ENCODE assay signal across 8 cellular contexts in the genomic region with DNA sequence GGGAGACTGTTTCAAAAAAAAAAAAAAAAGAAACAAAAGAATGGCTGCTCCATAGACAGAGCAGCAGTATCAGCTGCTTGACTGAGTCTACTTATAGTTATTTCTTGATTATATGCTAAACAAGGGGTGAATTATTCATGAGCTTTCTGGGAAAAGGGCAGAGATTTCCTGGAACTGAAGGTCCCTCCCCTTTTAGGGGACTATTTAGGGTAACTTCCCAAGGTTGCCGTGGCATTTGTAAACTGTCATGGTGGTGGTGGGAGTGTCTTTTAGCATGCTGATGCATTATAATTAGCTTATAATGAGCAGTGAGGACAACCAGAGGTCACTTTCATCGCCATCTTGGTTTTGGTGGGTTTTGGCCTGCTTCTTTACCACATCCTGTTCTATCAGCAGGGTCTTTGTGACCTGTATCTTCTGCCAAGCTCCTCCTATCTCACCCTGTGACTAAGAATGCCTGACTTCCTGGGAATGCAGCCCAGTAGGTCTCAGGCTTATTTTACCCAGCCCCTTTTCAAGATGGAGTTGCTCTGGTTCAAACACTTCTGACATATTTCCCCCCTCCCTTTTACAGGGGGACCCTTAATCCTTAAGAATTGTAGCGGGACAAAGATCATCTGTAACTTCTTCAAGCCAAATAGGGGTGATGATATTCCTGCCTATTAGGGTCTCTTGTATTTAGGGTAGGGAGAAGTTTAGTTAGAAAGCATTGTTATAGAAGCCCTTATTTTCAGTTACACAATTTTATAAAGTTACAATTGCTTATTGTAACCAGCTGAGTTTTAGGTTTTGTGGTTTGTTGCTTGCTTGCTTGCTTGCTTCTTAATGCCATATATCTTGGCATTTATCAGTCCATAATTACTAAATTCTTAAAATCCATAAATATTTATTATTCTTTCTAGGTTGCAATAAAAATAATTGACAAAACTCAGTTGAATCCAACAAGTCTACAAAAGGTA. TPM values are rescaled to one million over a fixed set of nuclear protein-coding genes. Genes with fewer than 3 reads are reported as not detected.
A peak's percentile ranks its signal among the peaks of the same experiment; 100 is the strongest.
DNase-seq lines count a peak whose midpoint lies in the region; ATAC-seq and TF ChIP-seq lines count a peak whose summit lies in the region.

No MANE protein-coding gene starts in this region.

- intact Hi-C loops in heart right ventricle (cut with DNase I) = loop anchor here in 2 of 10 donors (5.0 kb wide), 2 partner anchors 35 to 40 kb away; partner anchors contain the start of gene MARK3 (in 1 of the 2)

- H3K4me3 Mint-ChIP-seq in activated CD8-positive, alpha-beta memory T cell treated with anti-CD3 and anti-CD28 coated beads, Interleukin-2, amount 10 ng/mL, durations not matched to agents 7 days and 5 days = no peak overlapping the region

- H3K4me1 ChIP-seq in heart right ventricle (peaks cover 0 to 63% (median 37%) of the 10 kb centered on the region in 9 donors), subcutaneous abdominal adipose tissue (ENCODE audit: control insufficient read depth in 5 of 5, insufficient read depth in 5 of 5, low read length in 5 of 5) (peaks cover 5 to 28% (median 23%) of the 10 kb centered on the region in 5 donors)

- no peaks in the 10 kb centered on the region for H3K27me3 ChIP-seq in heart right ventricle
- no peaks in the 10 kb centered on the region for H3K27me3 ChIP-seq in subcutaneous abdominal adipose tissue (ENCODE audit: control insufficient read depth in 5 of 5, insufficient read depth in 4 of 5, low read length in 5 of 5)

- peak; percentile 45 for ATAC-seq in activated CD8-positive, alpha-beta memory T cell treated with anti-CD3 and anti-CD28 coated beads, Interleukin-2, amount 10 ng/mL, durations not matched to agents 7 days and 5 days
- peak in 6 of 8 donors; percentile 26 to 70 (median 61) for ATAC-seq in heart right ventricle
- ATAC-seq in GM19023 (IDR thresholded peaks at IDR 0.05; ENCODE audit: unreplicated experiment) = no peak

- CTCF ChIA-PET in activated CD8-positive, alpha-beta memory T cell treated with anti-CD3 and anti-CD28 coated beads, Interleukin-2, amount 10 ng/mL, durations not matched to agents 7 days and 5 days (lab: Charles Lee) = interaction anchor here (1.3 to 1.6 kb wide), 5 partner anchors 10 to 94 kb away, joined by 3 to 7 read pairs (median 4); partner anchors contain the start of gene EIF5

- H3K9ac ChIP-seq in subcutaneous abdominal adipose tissue (ENCODE audit: low read length in 5 of 5) = no peak overlapping the region

- peak overlapping the region in 8 of 10 donors; percentile 1 to 82 (median 35) for H3K27ac ChIP-seq in heart right ventricle
- H3K27ac ChIP-seq in subcutaneous abdominal adipose tissue (ENCODE audit: low read depth, low read length) = peak overlapping the region; percentile 75

- H3K4me1 Mint-ChIP-seq in activated CD8-positive, alpha-beta memory T cell treated with anti-CD3 and anti-CD28 coated beads, Interleukin-2, amount 10 ng/mL, durations not matched to agents 7 days and 5 days = peaks cover 34% of the 10 kb centered on the region

- no peaks in the 10 kb centered on the region for H3K9me3 ChIP-seq in heart right ventricle
- no peaks in the 10 kb centered on the region for H3K9me3 ChIP-seq in subcutaneous abdominal adipose tissue (ENCODE audit: control insufficient read depth in 5 of 5, low read length in 5 of 5)

- peak; percentile 8 for DNase-seq in activated naive CD4-positive, alpha-beta T cell treated with Interleukin-2 at 50 U/mL for 16 hours
- no peak for DNase-seq in activated naive CD4-positive, alpha-beta T cell treated with anti-CD3 and anti-CD28 coated beads, Interleukin-2, amount 50 U/mL, for 16 hours
- peak; percentile 73 for DNase-seq in activated CD8-positive, alpha-beta memory T cell treated with anti-CD3 and anti-CD28 coated beads, Interleukin-2, amount 10 ng/mL, durations not matched to agents 7 days and 5 days
- DNase-seq in heart right ventricle (peak in 1 of 2 donors; percentile 40), NCI-H128 (lab: John Stamatoyannopoulos, UW; ENCODE audit: unreplicated experiment) (no peak), NCI-H1436 treated with DMSO at 0.1 percent for 48 hours (lab: John Stamatoyannopoulos, UW) (no peak)

- H3K36me3 Mint-ChIP-seq in activated CD8-positive, alpha-beta memory T cell treated with anti-CD3 and anti-CD28 coated beads, Interleukin-2, amount 10 ng/mL, durations not matched to agents 7 days and 5 days = peaks cover 28% of the 10 kb centered on the region

- peaks cover 0 to 16% (median 0%) of the 10 kb centered on the region in 9 donors for H3K36me3 ChIP-seq in heart right ventricle
- H3K36me3 ChIP-seq in subcutaneous abdominal adipose tissue (ENCODE audit: control insufficient read depth in 5 of 5, insufficient read depth in 5 of 5, low read length in 5 of 5) = no peaks in the 10 kb centered on the region

- H3K27ac Mint-ChIP-seq in activated CD8-positive, alpha-beta memory T cell treated with anti-CD3 and anti-CD28 coated beads, Interleukin-2, amount 10 ng/mL, durations not matched to agents 7 days and 5 days = peak overlapping the region; percentile 84

- H3K27me3 Mint-ChIP-seq in activated CD8-positive, alpha-beta memory T cell treated with anti-CD3 and anti-CD28 coated beads, Interleukin-2, amount 10 ng/mL, durations not matched to agents 7 days and 5 days = no peaks in the 10 kb centered on the region

- no peak for TF ChIP-seq CTCF in heart right ventricle (IDR thresholded peaks at IDR 0.05)

- WGBS in heart right ventricle, 2 donors = 45 to 53% methylated on average over 3 of the region's 3 CpGs

- H3K4me3 ChIP-seq in heart right ventricle = no peak overlapping the region
- no peak overlapping the region for H3K4me3 ChIP-seq in subcutaneous abdominal adipose tissue (ENCODE audit: low read depth in 1 of 5, low read length in 5 of 5)

- no peaks in the 10 kb centered on the region for H3K9me3 Mint-ChIP-seq in activated CD8-positive, alpha-beta memory T cell treated with anti-CD3 and anti-CD28 coated beads, Interleukin-2, amount 10 ng/mL, durations not matched to agents 7 days and 5 days (ENCODE audit: low read depth)

RNA-seq across cellular contexts. Expression of gene MARK3, which starts 42.5 kb away (rescaled TPM):
- 10 to 100 TPM; 79.9 to 88.5 TPM for total RNA-seq in activated CD8-positive, alpha-beta memory T cell treated with anti-CD3 and anti-CD28 coated beads, Interleukin-2, amount 10 ng/mL, durations not matched to agents 7 days and 5 days
- total RNA-seq in heart right ventricle = 100 to 1,000 TPM in 3 of 10 donors, 10 to 100 TPM in 7; 62.3 to 246 (median 72.6) TPM
- polyA plus RNA-seq in heart right ventricle = 100 to 1,000 TPM in 1 of 2 donors, 10 to 100 TPM in 1; 85.4 to 136 TPM

Comparison
In these comparisons a context has a peak if more than half of its experiments do, and no peak if none do; other contexts are left out.
1. DNase-seq: peak in activated naive CD4-positive, alpha-beta T cell treated with Interleukin-2 at 50 U/mL for 16 hours (single experiment) and activated CD8-positive, alpha-beta memory T cell treated with anti-CD3 and anti-CD28 coated beads, Interleukin-2, amount 10 ng/mL, durations not matched to agents 7 days and 5 days (single experiment); none in activated naive CD4-positive, alpha-beta T cell treated with anti-CD3 and anti-CD28 coated beads, Interleukin-2, amount 50 U/mL, for 16 hours (single experiment), NCI-H128 (single experiment) and NCI-H1436 treated with DMSO at 0.1 percent for 48 hours (single experiment).